ENCODE assay signal across 12 cellular contexts in the genomic region with DNA sequence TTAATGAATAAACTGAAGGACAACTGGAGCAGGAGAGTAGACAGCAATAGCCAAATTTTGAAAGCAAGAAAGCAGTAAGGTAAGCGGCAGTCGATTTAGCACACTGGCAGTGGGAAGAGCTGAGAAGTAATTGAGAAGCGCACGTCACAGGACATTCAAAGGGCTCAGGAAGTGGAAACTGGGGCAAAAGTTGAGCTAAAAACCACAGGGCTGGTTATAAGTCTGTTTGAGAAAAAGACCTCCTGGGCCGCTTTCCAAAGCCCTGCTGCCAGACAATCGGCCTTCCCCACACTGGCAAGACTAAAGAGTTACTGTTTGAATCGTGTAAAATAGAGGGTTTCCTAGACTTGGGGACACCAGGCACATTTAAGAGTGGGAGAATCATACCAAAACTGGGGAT.
DNase-seq lines count a peak whose midpoint lies in the region; ATAC-seq and TF ChIP-seq lines count a peak whose summit lies in the region.
"Had no signal": no experiment of that assay in that cellular context is flagged by ENCODE, and none has a peak within 500 bp of the region (broad histone marks: within the 10 kb centered on the region; RNA-seq: fewer than 3 reads in every experiment).

No MANE protein-coding gene starts in this region.

- no peaks in the 10 kb centered on the region for H3K9me3 ChIP-seq in testis
- H3K9me3 ChIP-seq: uterus had no signal

- H3K36me3 Mint-ChIP-seq in T-cell: no peaks in the 10 kb centered on the region

- ATAC-seq in T-cell (replicated peaks in 1 of 4) (peak in 3 of 4 experiments; percentile 60 to 98 (median 69)), GM21786 (IDR thresholded peaks at IDR 0.05; ENCODE audit: unreplicated experiment) (no peak), GM18867 (IDR thresholded peaks at IDR 0.05; ENCODE audit: unreplicated experiment) (no peak)

- intact Hi-C loops in testis (cut with DNase I; ENCODE audit: low total_unique reads): no loop called here

- 80 to 85% methylated on average over 7 of the region's 7 CpGs for WGBS in testis, 2 donors

- peaks cover 0 to 9% (median 4%) of the 10 kb centered on the region in 3 donors for H3K9me3 Mint-ChIP-seq in T-cell

- TF ChIP-seq POLR2A in testis (IDR thresholded peaks at IDR 0.05): no peak

- H3K27me3 ChIP-seq in testis: no peaks in the 10 kb centered on the region
- H3K27me3 ChIP-seq: uterus had no signal

- no peak overlapping the region for H3K27ac ChIP-seq in testis
- H3K27ac ChIP-seq: RWPE1, uterus had no signal

- DNase-seq in GM13977 (ENCODE audit: low spot score): peak; percentile 19
- peak in 27 of 34 experiments; percentile 1 to 72 (median 39) for DNase-seq in T-cell
- peak; percentile 33 for DNase-seq in cerebellar cortex (ENCODE audit: low spot score)
- DNase-seq in pons (ENCODE audit: low spot score): peak; percentile 84
- no peak for DNase-seq in testis
- no peak for DNase-seq in NCI-H2227 treated with DMSO at 0.1 percent for 48 hours (lab: John Stamatoyannopoulos, UW)
- DNase-seq: activated CD8-positive, alpha-beta memory T cell treated with anti-CD3 and anti-CD28 coated beads, Interleukin-2, amount 50 U/mL, for 48 hours; uterus had no signal

- POLR2A ChIA-PET in T-cell (lab: Charles Lee): interaction anchor here in 1 of 2 donors (0.7 kb wide), 1 partner anchor 569 kb away, joined by 3 read pairs; no protein-coding TSS in a partner anchor

- H3K27me3 Mint-ChIP-seq in T-cell: peaks cover 0 to 4% of the 10 kb centered on the region in 2 donors

- H3K27ac Mint-ChIP-seq in T-cell: peak overlapping the region; percentile 17 to 92

- TF ChIP-seq CTCF in GM13977 (IDR thresholded peaks at IDR 0.05; ENCODE audit: extremely low read depth, insufficient read depth, missing control alignments): no peak
- TF ChIP-seq CTCF in testis (IDR thresholded peaks at IDR 0.05): no peak

- CTCF ChIA-PET in T-cell (lab: Charles Lee): interaction anchor here in 1 of 2 donors (1.3 kb wide), 2 partner anchors 15 to 433 kb away, joined by 4 to 5 read pairs; no protein-coding TSS in a partner anchor

- in situ Hi-C loops in GM13977 (cut with MboI; ENCODE audit: low pct_unique_long_range_greater_than_20kb, low sequenced_read_pairs, unreplicated experiment): no loop called here

- no peaks in the 10 kb centered on the region for H3K4me1 ChIP-seq in testis
- H3K4me1 ChIP-seq: uterus had no signal

- H3K4me3 Mint-ChIP-seq in T-cell: peak overlapping the region in 2 of 3 donors; percentile 52 to 68

- no peaks in the 10 kb centered on the region for H3K36me3 ChIP-seq in testis (ENCODE audit: low read depth, missing control alignments)
- H3K36me3 ChIP-seq: uterus had no signal

- peaks cover 16 to 47% (median 31%) of the 10 kb centered on the region in 3 donors for H3K4me1 Mint-ChIP-seq in T-cell

- H3K4me3 ChIP-seq in testis: no peak overlapping the region
- H3K4me3 ChIP-seq: lung, uterus had no signal

Comparison
In these comparisons a context has a peak if more than half of its experiments do, and no peak if none do; other contexts are left out.
1. DNase-seq: peak in GM13977 (single experiment), T-cell (27 of 34), cerebellar cortex (single experiment) and pons (single experiment); none in testis (single experiment) and NCI-H2227 treated with DMSO at 0.1 percent for 48 hours (single experiment).
2. ATAC-seq: peak in T-cell (3 of 4); none in GM21786 (single experiment) and GM18867 (single experiment).